In the genomic region with DNA sequence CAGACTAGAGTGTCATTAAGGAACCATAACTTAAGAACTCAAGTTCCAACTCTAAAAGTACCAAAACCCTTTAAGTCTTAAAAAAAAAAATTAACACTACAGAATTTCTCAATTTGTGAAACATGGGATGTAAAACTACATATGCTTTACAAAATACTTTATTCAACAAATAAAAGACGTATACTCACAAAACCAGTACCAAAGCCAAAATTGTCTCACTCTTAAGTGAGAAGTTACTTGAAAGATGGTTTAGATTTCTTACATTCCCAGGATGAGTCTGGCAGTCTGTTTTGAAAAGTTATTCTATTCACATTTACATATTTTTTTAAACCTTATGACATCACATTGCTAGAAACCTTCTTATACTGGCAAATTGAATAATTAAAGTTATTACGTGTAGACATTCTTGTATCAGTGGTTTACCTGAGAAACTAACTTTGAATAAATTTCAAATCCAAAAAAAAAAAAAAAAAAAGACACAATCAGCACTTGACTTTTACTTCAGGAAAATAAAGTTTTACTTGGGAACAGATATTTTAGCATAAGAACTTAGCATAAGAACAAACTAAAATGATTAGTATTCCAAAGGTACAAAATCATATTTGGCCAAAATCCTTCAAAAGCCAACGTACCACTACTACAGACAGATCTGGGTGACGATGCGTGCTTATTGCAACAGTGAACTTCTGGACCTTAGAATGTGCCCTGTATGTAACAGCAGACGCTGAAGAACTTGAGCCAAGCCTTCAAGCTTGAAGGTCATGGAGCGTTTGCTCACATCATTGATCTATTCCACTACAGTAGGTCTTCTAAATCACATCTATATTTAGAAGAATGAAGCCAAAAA, we compare ENCODE assay signal across 8 cellular contexts. TPM values are rescaled to one million over a fixed set of nuclear protein-coding genes. Genes with fewer than 3 reads are reported as not detected.
DNase-seq lines count a peak whose midpoint lies in the region; ATAC-seq and TF ChIP-seq lines count a peak whose summit lies in the region.

No MANE protein-coding gene starts in this region.

- H3K36me3 ChIP-seq in endodermal cell (ENCODE audit: control insufficient read depth, insufficient read depth, low read length) (no peaks in the 10 kb centered on the region), muscle layer of colon (ENCODE audit: insufficient read depth, low read length) (no peaks in the 10 kb centered on the region)

- no peak overlapping the region for H3K27ac ChIP-seq in endodermal cell (ENCODE audit: low read depth, low read length)
- peak overlapping the region; percentile 52 for H3K27ac ChIP-seq in muscle layer of colon (ENCODE audit: low read depth, low read length)

- peaks cover 1% of the 10 kb centered on the region for H3K27me3 Mint-ChIP-seq in endodermal cell (ENCODE audit: insufficient read depth)

- H3K36me3 Mint-ChIP-seq in endodermal cell (ENCODE audit: low read depth), result peaks cover 2% of the 10 kb centered on the region

- no peaks in the 10 kb centered on the region for H3K9me3 ChIP-seq in endodermal cell (ENCODE audit: control insufficient read depth, low read length)
- H3K9me3 ChIP-seq in muscle layer of colon (ENCODE audit: low read length), result no peaks in the 10 kb centered on the region

- DNase-seq in G401 (ENCODE audit: low spot score) (peak; percentile 51), NCI-H82 treated with DMSO at 0.1 percent for 48 hours (lab: John Stamatoyannopoulos, UW; ENCODE audit: unreplicated experiment) (peak; percentile 45), endodermal cell (no peak), NCI-H510A treated with DMSO at 0.1 percent for 48 hours (lab: John Stamatoyannopoulos, UW) (no peak), iPS-NIHi11 (ENCODE audit: low spot score) (no peak)
- DNase-seq in activated CD4-positive, alpha-beta T cell treated with anti-CD3 and anti-CD28 coated beads, Interleukin-2, amount 50 U/mL, for 48 hours, result no peak

- no peak for TF ChIP-seq CTCF in endodermal cell (conservative IDR thresholded peaks at IDR 0.05)

- H3K27ac Mint-ChIP-seq in endodermal cell, result no peak overlapping the region

- in situ Hi-C loops in G401 (cut with HindIII; ENCODE audit: low sequenced_read_pairs), result no loop called here

- whole genome bisulfite sequencing in endodermal cell (ENCODE audit: insufficient coverage in 1 of 2, insufficient read length in 1 of 2), 2 experiments, result 0 to 15% methylated on average over 3 to 6 of the region's 7 CpGs

- no peak for ATAC-seq in HG02798 (IDR thresholded peaks at IDR 0.05; ENCODE audit: poor library complexity, unreplicated experiment)

- H3K4me1 Mint-ChIP-seq in endodermal cell, result peaks cover 23% of the 10 kb centered on the region

- H3K9ac ChIP-seq in endodermal cell (ENCODE audit: extremely low read depth, low read length, poor library complexity, severe bottlenecking), result peak overlapping the region; percentile 80
- peak overlapping the region; percentile 35 for H3K9ac ChIP-seq in muscle layer of colon (ENCODE audit: low read length)

- peak overlapping the region; percentile 77 for H3K4me3 Mint-ChIP-seq in endodermal cell

- H3K9me3 Mint-ChIP-seq in endodermal cell, result no peaks in the 10 kb centered on the region

- no peaks in the 10 kb centered on the region for H3K4me1 ChIP-seq in endodermal cell (ENCODE audit: control insufficient read depth, insufficient read depth, low read length)
- H3K4me1 ChIP-seq in muscle layer of colon (ENCODE audit: insufficient read depth, low read length), result peaks cover 13% of the 10 kb centered on the region

- H3K27me3 ChIP-seq in endodermal cell (ENCODE audit: control insufficient read depth, insufficient read depth, low read length, poor library complexity, severe bottlenecking) (no peaks in the 10 kb centered on the region), muscle layer of colon (ENCODE audit: control insufficient read depth in 1 of 2, insufficient read depth in 2 of 2, low read length in 2 of 2) (no peaks in the 10 kb centered on the region)

- peak overlapping the region; percentile 87 for H3K4me3 ChIP-seq in endodermal cell (ENCODE audit: low read length)
- H3K4me3 ChIP-seq in muscle layer of colon (ENCODE audit: low read depth in 1 of 2, low read length in 2 of 2), result peak overlapping the region; percentile 95 to 97

RNA-seq across cellular contexts. Expression of a gene that starts 2.6 kb away (rescaled TPM):
- 9.8 and 13.1 TPM in 2 replicates for total RNA-seq in G401 (2014; rRNA removed; shearing (Covaris generic))
- total RNA-seq in endodermal cell, result 10 to 100 TPM; 30.0 to 34.3 TPM
- 15.9 TPM for polyA plus RNA-seq in endodermal cell (2013, experiment 1 of 2)
- polyA plus RNA-seq in endodermal cell (2013, experiment 2 of 2), result 18.5 TPM

Comparison
In these comparisons a context has a peak if more than half of its experiments do, and no peak if none do; other contexts are left out.
1. DNase-seq: peak in G401 (single experiment) and NCI-H82 treated with DMSO at 0.1 percent for 48 hours (single experiment); none in endodermal cell (single experiment), NCI-H510A treated with DMSO at 0.1 percent for 48 hours (single experiment), iPS-NIHi11 (single experiment) and activated CD4-positive, alpha-beta T cell treated with anti-CD3 and anti-CD28 coated beads, Interleukin-2, amount 50 U/mL, for 48 hours (0 of 2).